In genomic region chr10:73848821-73849489, GRCh38 we compare ENCODE assay signal across 8 cellular contexts. TPM values are rescaled to one million over a fixed set of nuclear protein-coding genes. Genes with fewer than 3 reads are reported as not detected.
DNase-seq lines count a peak whose midpoint lies in the region; ATAC-seq, FAIRE-seq and TF ChIP-seq lines count a peak whose summit lies in the region.

No MANE protein-coding gene starts in this region.

- peaks cover 6% of the 10 kb centered on the region for H3K4me1 Mint-ChIP-seq in WTC11

- H3K36me3 ChIP-seq in keratinocyte (ENCODE audit: control insufficient read depth in 2 of 2, extremely low read depth in 1 of 2, insufficient read depth in 2 of 2, low read length in 2 of 2): peaks cover 34 to 35% of the 10 kb centered on the region in 2 experiments

- dilution Hi-C loops in keratinocyte (cut with MboI; ENCODE audit: extremely low pct_ligation_motif_present, low sequenced_read_pairs): no loop called here

- H3K27ac ChIP-seq in 22Rv1: no peak overlapping the region
- no peak overlapping the region for H3K27ac ChIP-seq in keratinocyte (ENCODE audit: control insufficient read depth, insufficient read depth, low read length)

- no peaks in the 10 kb centered on the region for H4K20me1 ChIP-seq in keratinocyte (ENCODE audit: control insufficient read depth, extremely low read depth, insufficient read depth, low read length)

- no peaks in the 10 kb centered on the region for H3K9me3 Mint-ChIP-seq in WTC11

- H3K36me3 Mint-ChIP-seq in WTC11: peaks cover 35% of the 10 kb centered on the region

- no peak overlapping the region for H3K27ac Mint-ChIP-seq in WTC11

- CTCF ChIA-PET in WTC11 (lab: Charles Lee): interaction anchor here (0.7 to 5.2 kb wide), 10 partner anchors 9 to 381 kb away, joined by 3 to 75 read pairs (median 3); no protein-coding TSS in a partner anchor

- no peak overlapping the region for H2AFZ ChIP-seq in keratinocyte (ENCODE audit: control insufficient read depth, low read length)

- no peak overlapping the region for H3K4me3 Mint-ChIP-seq in WTC11

- no peaks in the 10 kb centered on the region for H3K9me3 ChIP-seq in keratinocyte (ENCODE audit: control insufficient read depth, low read depth, low read length)

- H3K27me3 ChIP-seq in keratinocyte (ENCODE audit: control insufficient read depth, extremely low read depth, insufficient read depth, low read length): no peaks in the 10 kb centered on the region

- H3K79me2 ChIP-seq in keratinocyte (ENCODE audit: control insufficient read depth, insufficient read depth, low read length): no peaks in the 10 kb centered on the region

- in situ Hi-C loops in T47D (cut with HindIII; ENCODE audit: low pct_unique_long_range_greater_than_20kb, low sequenced_read_pairs): no loop called here

- H3K9me1 ChIP-seq in keratinocyte (ENCODE audit: control insufficient read depth, extremely low read depth, insufficient read depth, low read length): no peaks in the 10 kb centered on the region

- DNase-seq in NCI-H2107 treated with DMSO at 0.1 percent for 48 hours (lab: John Stamatoyannopoulos, UW; ENCODE audit: unreplicated experiment) (peak; percentile 2), WTC11 (ENCODE audit: low spot score) (peak; percentile 93), T47D (ENCODE audit: low read depth in 1 of 2, low spot score in 1 of 2) (peak; percentile 86 to 93), keratinocyte (ENCODE audit: low read depth, low spot score) (peak; percentile 46)
- DNase-seq in stimulated activated CD4-positive, alpha-beta T cell treated with anti-CD3 and anti-CD28 coated beads, Interleukin-15, amount 100 ng/mL, for 24 hours: peak; percentile 93

- ATAC-seq in GM18499 (IDR thresholded peaks at IDR 0.05; ENCODE audit: insufficient read depth, unreplicated experiment): peak; percentile 95
- ATAC-seq in HG02943 (IDR thresholded peaks at IDR 0.05; ENCODE audit: low read depth, unreplicated experiment): peak; percentile 71
- ATAC-seq in WTC11: peak; percentile 91

- H3K4me1 ChIP-seq in keratinocyte (ENCODE audit: control insufficient read depth, extremely low read depth, insufficient read depth, low read length): no peaks in the 10 kb centered on the region

- no peak overlapping the region for H3K9ac ChIP-seq in keratinocyte (ENCODE audit: control insufficient read depth, extremely low read depth, insufficient read depth, low read length)

- H3K4me3 ChIP-seq in keratinocyte (ENCODE audit: control insufficient read depth in 2 of 3, extremely low read depth in 1 of 3, insufficient read depth in 2 of 3, low read depth in 1 of 3, low read length in 3 of 3): no peak overlapping the region

- POLR2A ChIA-PET in WTC11 (lab: Charles Lee): interaction anchor here (0.6 kb wide), 1 partner anchor 20 kb away, joined by 3 read pairs; no protein-coding TSS in a partner anchor

- peak; percentile 60 for FAIRE-seq in keratinocyte (lab: Jason Lieb, UNC)

- H3K4me2 ChIP-seq in keratinocyte (ENCODE audit: control insufficient read depth, extremely low read depth, insufficient read depth, low read depth, low read length): no peak overlapping the region

- TF ChIP-seq CTCF in 22Rv1 (IDR thresholded peaks at IDR 0.05): peak; percentile 97
- TF ChIP-seq CTCF in WTC11 (IDR thresholded peaks at IDR 0.05): peak; percentile 100
- peak; percentile 97 to 99 (median 98) for TF ChIP-seq CTCF in keratinocyte (optimal IDR thresholded peaks at IDR 0.05 in 1 of 3, IDR thresholded peaks at IDR 0.05 in 1 of 3, conservative IDR thresholded peaks at IDR 0.05 in 1 of 3; ENCODE audit: extremely low read depth in 1 of 3, insufficient read depth in 2 of 3, low read length in 3 of 3)

- H3K27me3 Mint-ChIP-seq in WTC11 (ENCODE audit: low read depth): no peaks in the 10 kb centered on the region

TF ChIP-seq in WTC11, 78 proteins besides CTCF, POLR2A, EP300 and RAD21:
- TF ChIP-seq SP1 (CRISPR knock-in tag; conservative IDR thresholded peaks at IDR 0.05) (no peak), JUN (CRISPR knock-in tag; IDR thresholded peaks at IDR 0.05) (no peak), NR1H2 (CRISPR knock-in tag; IDR thresholded peaks at IDR 0.05) (no peak), NR2C2 (CRISPR knock-in tag; IDR thresholded peaks at IDR 0.05) (no peak), ZNF416 (CRISPR knock-in tag; IDR thresholded peaks at IDR 0.05) (no peak)

RNA-seq across cellular contexts. Expression of gene CAMK2G, which starts 25.4 kb away (rescaled TPM):
- 34.9 to 39.9 TPM (median 34.9 TPM) in 3 replicates for total RNA-seq in WTC11 (2021)
- polyA plus RNA-seq in keratinocyte: 17.6 to 25.3 TPM (median 23.0 TPM) in 3 replicates
- polyA plus RNA-seq in keratinocyte (2011; ENCODE audit: low read depth): 11.7 TPM
- polyA plus RNA-seq in keratinocyte (2011; cell fraction: cytosol; rRNA removed): 18.6 and 20.2 TPM in 2 replicates
- polyA plus RNA-seq in keratinocyte (2011; cell fraction: nucleus; rRNA removed): 38.4 and 39.1 TPM in 2 replicates
- polyA plus RNA-seq in keratinocyte (2012; ENCODE audit: low replicate concordance): 14.0 and 17.3 TPM in 2 replicates
- polyA minus RNA-seq in keratinocyte: 22.8 to 26.1 TPM (median 24.6 TPM) in 3 replicates
- polyA minus RNA-seq in keratinocyte (2011; cell fraction: cytosol; rRNA and poly(A)+ RNA removed): 16.7 TPM
- polyA minus RNA-seq in keratinocyte (2011; cell fraction: nucleus; rRNA and poly(A)+ RNA removed): 14.7 and 26.5 TPM in 2 replicates

RNA-seq across cellular contexts. Expression of gene NDST2, which starts 37.6 kb away (rescaled TPM):
- 26.3 to 32.3 TPM (median 31.1 TPM) in 3 replicates for total RNA-seq in WTC11 (2021)
- polyA plus RNA-seq in keratinocyte: 13.3 to 21.8 TPM (median 14.8 TPM) in 3 replicates
- 6.1 TPM for polyA plus RNA-seq in keratinocyte (2011; ENCODE audit: low read depth)
- 7.1 and 8.6 TPM in 2 replicates for polyA plus RNA-seq in keratinocyte (2011; cell fraction: cytosol; rRNA removed)
- polyA plus RNA-seq in keratinocyte (2011; cell fraction: nucleus; rRNA removed): 39.3 and 44.8 TPM in 2 replicates
- polyA plus RNA-seq in keratinocyte (2012; ENCODE audit: low replicate concordance): 11.9 and 12.9 TPM in 2 replicates
- polyA minus RNA-seq in keratinocyte: 22.7 to 27.4 TPM (median 24.6 TPM) in 3 replicates
- polyA minus RNA-seq in keratinocyte (2011; cell fraction: cytosol; rRNA and poly(A)+ RNA removed): 13.0 TPM
- 21.8 and 23.3 TPM in 2 replicates for polyA minus RNA-seq in keratinocyte (2011; cell fraction: nucleus; rRNA and poly(A)+ RNA removed)

Comparison
In these comparisons a context has a peak if more than half of its experiments do, and no peak if none do; other contexts are left out.
1. DNase-seq: peak in every context shown above with its lines; median percentile 93 in WTC11; 93 in stimulated activated CD4-positive, alpha-beta T cell treated with anti-CD3 and anti-CD28 coated beads, Interleukin-15, amount 100 ng/mL, for 24 hours; 90 in T47D; 46 in keratinocyte; 2 in NCI-H2107 treated with DMSO at 0.1 percent for 48 hours.